ENCODE assay signal across 8 cellular contexts in genomic region chr1:93701619-93702018, GRCh38. TPM values are rescaled to one million over a fixed set of nuclear protein-coding genes. Genes with fewer than 3 reads are reported as not detected.
DNase-seq lines count a peak whose midpoint lies in the region; ATAC-seq and TF ChIP-seq lines count a peak whose summit lies in the region.

No MANE protein-coding gene starts in this region.

- no peaks in the 10 kb centered on the region for H3K27me3 Mint-ChIP-seq in Calu3 (ENCODE audit: unreplicated experiment)
- no peaks in the 10 kb centered on the region for H3K27me3 Mint-ChIP-seq in naive thymus-derived CD8-positive, alpha-beta T cell

- no TSS peak for BruUV-seq in Calu3 (replicated peaks; lab: Mats Ljungman, UMichigan)

- no peaks in the 10 kb centered on the region for H3K9me3 Mint-ChIP-seq in Calu3 (ENCODE audit: low read depth, unreplicated experiment)
- H3K9me3 Mint-ChIP-seq in naive thymus-derived CD8-positive, alpha-beta T cell, result no peaks in the 10 kb centered on the region

- POLR2A ChIA-PET in naive thymus-derived CD8-positive, alpha-beta T cell (lab: Charles Lee), result no interaction called here

- CTCF ChIA-PET in Calu3 (lab: Charles Lee), result interaction anchor here (0.6 kb wide), 1 partner anchor 112 kb away, joined by 4 read pairs; no protein-coding TSS in a partner anchor

- peaks cover 7% of the 10 kb centered on the region for H3K36me3 Mint-ChIP-seq in Calu3 (ENCODE audit: insufficient read depth, unreplicated experiment)
- no peaks in the 10 kb centered on the region for H3K36me3 Mint-ChIP-seq in naive thymus-derived CD8-positive, alpha-beta T cell

- H3K4me1 Mint-ChIP-seq in Calu3 (ENCODE audit: low read depth, unreplicated experiment), result peaks cover 27% of the 10 kb centered on the region
- H3K4me1 Mint-ChIP-seq in naive thymus-derived CD8-positive, alpha-beta T cell, result peaks cover 0 to 39% (median 0%) of the 10 kb centered on the region in 4 donors

- peak overlapping the region; percentile 90 for H3K27ac Mint-ChIP-seq in Calu3 (ENCODE audit: unreplicated experiment)
- no peak overlapping the region for H3K27ac Mint-ChIP-seq in naive thymus-derived CD8-positive, alpha-beta T cell

- no peak overlapping the region for H3K4me3 Mint-ChIP-seq in Calu3 (ENCODE audit: low read depth, unreplicated experiment)
- H3K4me3 Mint-ChIP-seq in naive thymus-derived CD8-positive, alpha-beta T cell, result no peak overlapping the region

- H3K4me3 ChIP-seq in cardiac fibroblast (replicated peaks in 1 of 2; ENCODE audit: low read depth in 2 of 2, low read length in 2 of 2), result no peak overlapping the region

- intact Hi-C loops in Calu3 (cut with micrococcal nuclease; ENCODE audit: unreplicated experiment), result no loop called here

- TF ChIP-seq CTCF in Calu3 (IDR thresholded peaks at IDR 0.05; ENCODE audit: unreplicated experiment) (no peak), cardiac fibroblast (IDR thresholded peaks at IDR 0.05; ENCODE audit: low read depth, low read length) (no peak)

- ATAC-seq in naive thymus-derived CD8-positive, alpha-beta T cell, result no peak
- no peak for ATAC-seq in GM18517 (IDR thresholded peaks at IDR 0.05; ENCODE audit: unreplicated experiment)

- DNase-seq in Calu3 (peak; percentile 88), HS-5 (ENCODE audit: low read depth) (peak; percentile 98), cardiac fibroblast (ENCODE audit: low read depth in 2 of 2) (peak; percentile 81 to 99), non-pigmented ciliary epithelial cell (ENCODE audit: low read depth) (peak; percentile 93), DMS114 treated with DMSO at 0.1 percent for 48 hours (lab: John Stamatoyannopoulos, UW; ENCODE audit: unreplicated experiment) (no peak)
- no peak for DNase-seq in naive thymus-derived CD8-positive, alpha-beta T cell
- no peak for DNase-seq in stimulated activated CD4-positive, alpha-beta T cell treated with anti-CD3 and anti-CD28 coated beads, Interleukin-4, amount 100 ng/mL, for 24 hours

RNA-seq across cellular contexts. Expression of gene BCAR3, which starts 20.0 kb away (rescaled TPM):
- 15.6 and 15.7 TPM in 2 replicates for total RNA-seq in Calu3 (2022)
- 1 to 10 TPM in 1 of 2 experiments, under 1 TPM in 1; 0.86 to 1.3 TPM for total RNA-seq in naive thymus-derived CD8-positive, alpha-beta T cell
- under 1 TPM; 0.28 to 0.66 (median 0.34) TPM for polyA plus RNA-seq in naive thymus-derived CD8-positive, alpha-beta T cell

Comparison
In these comparisons a context has a peak if more than half of its experiments do, and no peak if none do; other contexts are left out.
1. DNase-seq: peak in Calu3 (single experiment), HS-5 (single experiment), cardiac fibroblast (2 of 2) and non-pigmented ciliary epithelial cell (single experiment); none in naive thymus-derived CD8-positive, alpha-beta T cell (0 of 10), stimulated activated CD4-positive, alpha-beta T cell treated with anti-CD3 and anti-CD28 coated beads, Interleukin-4, amount 100 ng/mL, for 24 hours (single experiment) and DMS114 treated with DMSO at 0.1 percent for 48 hours (single experiment).